ENCODE assay signal across 8 cellular contexts in the genomic region with DNA sequence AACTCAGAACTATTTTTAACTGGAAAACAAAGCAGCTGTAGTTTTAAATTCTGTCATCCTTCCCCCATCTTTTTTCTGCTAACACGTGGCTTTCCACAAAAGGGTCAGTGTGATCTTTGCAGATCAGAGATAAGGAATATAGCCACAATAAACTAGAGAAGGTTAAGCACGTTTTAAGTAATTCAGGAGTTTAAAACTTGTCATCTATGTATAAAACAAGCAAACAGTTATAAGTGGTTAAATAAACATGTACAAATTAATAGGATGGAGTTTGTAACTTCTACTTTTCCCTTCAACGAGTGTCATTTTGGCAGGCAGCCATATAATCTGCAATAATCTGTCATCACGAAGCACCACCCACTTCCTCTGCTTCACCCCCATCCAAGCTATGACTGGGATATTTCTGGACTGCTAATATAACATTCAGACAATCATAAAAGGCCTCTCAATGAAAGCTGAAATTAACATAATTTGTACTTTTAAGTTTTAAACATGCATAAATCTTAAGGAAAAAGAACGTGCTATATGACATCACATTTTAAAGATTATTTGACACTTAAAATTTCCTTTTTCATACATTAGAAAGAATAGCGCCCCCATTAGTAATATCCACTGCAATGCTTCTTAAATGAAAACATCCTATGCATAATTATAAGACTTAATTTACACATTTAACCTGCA. TPM values are rescaled to one million over a fixed set of nuclear protein-coding genes. Genes with fewer than 3 reads are reported as not detected.
DNase-seq lines count a peak whose midpoint lies in the region; ATAC-seq, FAIRE-seq and TF ChIP-seq lines count a peak whose summit lies in the region.

No MANE protein-coding gene starts in this region.

- CTCF ChIA-PET in A549 (lab: Yijun Ruan, JAX) = interaction anchor here (0.5 to 5.8 kb wide), 7 partner anchors 10 to 467 kb away, joined by 3 to 38 read pairs (median 4); a partner anchor contains a TSS

- no peaks in the 10 kb centered on the region for H3K27me3 ChIP-seq in transverse colon

- no peaks in the 10 kb centered on the region for H3K36me3 ChIP-seq in transverse colon

- H3K4me2 ChIP-seq in A549 = peak overlapping the region; percentile 81

- no peak overlapping the region for H3K4me3 ChIP-seq in A549
- H3K4me3 ChIP-seq in lower leg skin (ENCODE audit: low read depth, poor library complexity, severe bottlenecking) = no peak overlapping the region
- no peak overlapping the region for H3K4me3 ChIP-seq in transverse colon

- WGBS in A549 (ENCODE audit: missing lambda C conversion rate) = 16% methylated on average over 6 of the region's 6 CpGs
- 21 to 22% methylated on average over 6 of the region's 6 CpGs for WGBS in lower leg skin, 2 donors
- WGBS in transverse colon (ENCODE audit: low coverage in 1 of 2), 2 donors = 9 to 13% methylated on average over 6 of the region's 6 CpGs

- H3K9me3 ChIP-seq in A549 (no peaks in the 10 kb centered on the region), transverse colon (no peaks in the 10 kb centered on the region)

- in situ Hi-C loops in transverse colon (cut with MboI; ENCODE audit: low pct_ligation_motif_present in 1 of 4, low pct_unique_long_range_greater_than_20kb in 1 of 4, low sequenced_read_pairs in 3 of 4) = loop anchor here in 1 of 4 donors (25.0 kb wide), 1 partner anchor 170 kb away; no protein-coding TSS in a partner anchor

- ATAC-seq in A549 = peak; percentile 63 to 64; a peak in 3 of 6 replicates
- ATAC-seq in GM18517 (IDR thresholded peaks at IDR 0.05; ENCODE audit: unreplicated experiment) = peak; percentile 60
- ATAC-seq in HG03342 (IDR thresholded peaks at IDR 0.05; ENCODE audit: unreplicated experiment) = peak; percentile 62
- ATAC-seq in esophagus mucosa = no peak

- no peak for TF ChIP-seq EP300 in A549 (IDR thresholded peaks at IDR 0.05)
- TF ChIP-seq EP300 in transverse colon (IDR thresholded peaks at IDR 0.05; ENCODE audit: low read depth) = no peak

- no peak for TF ChIP-seq POLR2A in A549 (IDR thresholded peaks at IDR 0.05; ENCODE audit: low read length)
- no peak for TF ChIP-seq POLR2A in lower leg skin (IDR thresholded peaks at IDR 0.05)
- TF ChIP-seq POLR2A in transverse colon (IDR thresholded peaks at IDR 0.05) = no peak

- TF ChIP-seq CTCF in A549 (IDR thresholded peaks at IDR 0.05) = peak; percentile 39
- TF ChIP-seq CTCF in lower leg skin (IDR thresholded peaks at IDR 0.05) = no peak
- TF ChIP-seq CTCF in transverse colon (IDR thresholded peaks at IDR 0.05) = no peak

- no peak for TF ChIP-seq RAD21 in A549 (conservative IDR thresholded peaks at IDR 0.05 in 1 of 2, IDR thresholded peaks at IDR 0.05 in 1 of 2)

- POLR2A ChIA-PET in A549 (lab: Yijun Ruan, JAX) = interaction anchor here (2.6 kb wide), 1 partner anchor 16 kb away, joined by 13 read pairs; a partner anchor contains a TSS

- DNase-seq in A549 (ENCODE audit: low read depth in 1 of 2, low spot score in 1 of 2) = peak; percentile 56 to 76
- DNase-seq in SK-N-DZ (ENCODE audit: low spot score) = peak; percentile 33
- peak in 10 of 61 donors; percentile 5 to 55 (median 20) for DNase-seq in caudate nucleus (lab: John Stamatoyannopoulos, UW)
- DNase-seq in lower leg skin (ENCODE audit: low spot score in 2 of 2) = peak; percentile 51 to 81
- peak; percentile 52 for DNase-seq in transverse colon

- H3K4me1 ChIP-seq in A549 (peaks cover 48% of the 10 kb centered on the region), transverse colon (peaks cover 19 to 39% (median 29%) of the 10 kb centered on the region in 4 donors)

- H3K27ac ChIP-seq in A549 = peak overlapping the region; percentile 51 to 66
- H3K27ac ChIP-seq in caudate nucleus (ENCODE audit: low read depth, low read length) = peak overlapping the region; percentile 65
- peak overlapping the region; percentile 47 to 81 (median 66) for H3K27ac ChIP-seq in transverse colon

- no peak for FAIRE-seq in A549 (lab: Jason Lieb, UNC)

- intact Hi-C loops in lower leg skin (cut with DNase I; ENCODE audit: low total_unique reads) (no loop called here), transverse colon (cut with DNase I; ENCODE audit: low total_unique reads) (no loop called here)

TF ChIP-seq in A549, 52 proteins besides CTCF, POLR2A, EP300 and RAD21:
- TF ChIP-seq GATA3 (IDR thresholded peaks at IDR 0.05; ENCODE audit: borderline replicate concordance) (peak; percentile 55; the same call in 1 of the 2 replicates), ZSCAN20 (CRISPR knock-in tag; IDR thresholded peaks at IDR 0.05) (0 out of 2 replicates have a peak, but pooled peaks have one; percentile 38), HEYL (CRISPR knock-in tag; IDR thresholded peaks at IDR 0.05) (no peak), NR3C1 (IDR thresholded peaks at IDR 0.05) (no peak), MYC (IDR thresholded peaks at IDR 0.05; ENCODE audit: borderline replicate concordance, low read length) (peak; percentile 88), CHD2 (IDR thresholded peaks at IDR 0.05; ENCODE audit: low read length, partially characterized antibody) (no peak)
- TF ChIP-seq, protein P1, sequence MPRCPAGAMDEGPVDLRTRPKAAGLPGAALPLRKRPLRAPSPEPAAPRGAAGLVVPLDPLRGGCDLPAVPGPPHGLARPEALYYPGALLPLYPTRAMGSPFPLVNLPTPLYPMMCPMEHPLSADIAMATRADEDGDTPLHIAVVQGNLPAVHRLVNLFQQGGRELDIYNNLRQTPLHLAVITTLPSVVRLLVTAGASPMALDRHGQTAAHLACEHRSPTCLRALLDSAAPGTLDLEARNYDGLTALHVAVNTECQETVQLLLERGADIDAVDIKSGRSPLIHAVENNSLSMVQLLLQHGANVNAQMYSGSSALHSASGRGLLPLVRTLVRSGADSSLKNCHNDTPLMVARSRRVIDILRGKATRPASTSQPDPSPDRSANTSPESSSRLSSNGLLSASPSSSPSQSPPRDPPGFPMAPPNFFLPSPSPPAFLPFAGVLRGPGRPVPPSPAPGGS (IDR thresholded peaks at IDR 0.05) = no peak
- TF ChIP-seq, protein P2, sequence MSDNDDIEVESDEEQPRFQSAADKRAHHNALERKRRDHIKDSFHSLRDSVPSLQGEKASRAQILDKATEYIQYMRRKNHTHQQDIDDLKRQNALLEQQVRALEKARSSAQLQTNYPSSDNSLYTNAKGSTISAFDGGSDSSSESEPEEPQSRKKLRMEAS (IDR thresholded peaks at IDR 0.05) = peak; percentile 71
- TF ChIP-seq, protein P3, sequence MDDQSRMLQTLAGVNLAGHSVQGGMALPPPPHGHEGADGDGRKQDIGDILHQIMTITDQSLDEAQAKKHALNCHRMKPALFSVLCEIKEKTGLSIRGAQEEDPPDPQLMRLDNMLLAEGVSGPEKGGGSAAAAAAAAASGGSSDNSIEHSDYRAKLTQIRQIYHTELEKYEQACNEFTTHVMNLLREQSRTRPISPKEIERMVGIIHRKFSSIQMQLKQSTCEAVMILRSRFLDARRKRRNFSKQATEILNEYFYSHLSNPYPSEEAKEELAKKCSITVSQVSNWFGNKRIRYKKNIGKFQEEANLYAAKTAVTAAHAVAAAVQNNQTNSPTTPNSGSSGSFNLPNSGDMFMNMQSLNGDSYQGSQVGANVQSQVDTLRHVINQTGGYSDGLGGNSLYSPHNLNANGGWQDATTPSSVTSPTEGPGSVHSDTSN (IDR thresholded peaks at IDR 0.05) = no peak
- TF ChIP-seq, protein P4, sequence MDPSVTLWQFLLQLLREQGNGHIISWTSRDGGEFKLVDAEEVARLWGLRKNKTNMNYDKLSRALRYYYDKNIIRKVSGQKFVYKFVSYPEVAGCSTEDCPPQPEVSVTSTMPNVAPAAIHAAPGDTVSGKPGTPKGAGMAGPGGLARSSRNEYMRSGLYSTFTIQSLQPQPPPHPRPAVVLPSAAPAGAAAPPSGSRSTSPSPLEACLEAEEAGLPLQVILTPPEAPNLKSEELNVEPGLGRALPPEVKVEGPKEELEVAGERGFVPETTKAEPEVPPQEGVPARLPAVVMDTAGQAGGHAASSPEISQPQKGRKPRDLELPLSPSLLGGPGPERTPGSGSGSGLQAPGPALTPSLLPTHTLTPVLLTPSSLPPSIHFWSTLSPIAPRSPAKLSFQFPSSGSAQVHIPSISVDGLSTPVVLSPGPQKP (IDR thresholded peaks at IDR 0.05; ENCODE audit: low read depth, low read length) = no peak

RNA-seq across cellular contexts. Expression of a gene that starts 15.2 kb away (rescaled TPM):
- polyA plus RNA-seq in A549 (2011; rRNA removed) (27.6 and 32.4 TPM in 2 replicates), A549 (2017; fragmentation: RNase III; extraction: RNeasy Plus Mini Kit Qiagen cat#74134 plus additional on column Dnase treatment) (10.6 to 13.7 TPM (median 13.1 TPM) in 3 replicates)
- 7.5 and 8.7 TPM in 2 replicates for polyA plus RNA-seq in A549 (2012; cell fraction: cytosol; rRNA removed)
- polyA plus RNA-seq in A549 (2012; cell fraction: nucleus; rRNA removed) = 6.7 and 11.0 TPM in 2 replicates
- polyA minus RNA-seq in A549 (2011; rRNA and poly(A)+ RNA removed) = 30.7 and 31.9 TPM in 2 replicates
- 10.3 and 12.1 TPM in 2 replicates for polyA plus RNA-seq in SK-N-DZ (2014; cell fraction: cytosol; rRNA removed)
- 15.9 and 28.0 TPM in 2 replicates for polyA plus RNA-seq in SK-N-DZ (2014; cell fraction: nucleus; rRNA removed)
- total RNA-seq in lower leg skin (10 to 100 TPM; 15.7 to 46.6 (median 24.7) TPM), transverse colon (10 to 100 TPM; 40.4 to 93.2 (median 79.2) TPM), esophagus mucosa (22.8 TPM)

RNA-seq across cellular contexts. Expression of a gene that starts 18.9 kb away (rescaled TPM):
- polyA plus RNA-seq in A549 (2011; rRNA removed) (31.9 and 36.5 TPM in 2 replicates), A549 (2017; fragmentation: RNase III; extraction: RNeasy Plus Mini Kit Qiagen cat#74134 plus additional on column Dnase treatment) (17.9 to 20.3 TPM (median 18.4 TPM) in 3 replicates)
- polyA plus RNA-seq in A549 (2012; cell fraction: cytosol; rRNA removed) = 11.4 and 13.7 TPM in 2 replicates
- 20.9 and 33.3 TPM in 2 replicates for polyA plus RNA-seq in A549 (2012; cell fraction: nucleus; rRNA removed)
- polyA minus RNA-seq in A549 (2011; rRNA and poly(A)+ RNA removed) = 24.4 and 28.7 TPM in 2 replicates
- polyA plus RNA-seq in SK-N-DZ (2014; cell fraction: cytosol; rRNA removed) = 45.6 and 49.8 TPM in 2 replicates
- 43.6 and 65.0 TPM in 2 replicates for polyA plus RNA-seq in SK-N-DZ (2014; cell fraction: nucleus; rRNA removed)
- total RNA-seq in lower leg skin (10 to 100 TPM; 33.9 to 85.0 (median 68.9) TPM), transverse colon (10 to 100 TPM; 27.5 to 63.4 (median 45.7) TPM), esophagus mucosa (23.0 TPM)
